3 cellular contexts compared by ENCODE assay signal in genomic region chr19:10526887-10527286, GRCh38. TPM values are rescaled to one million over a fixed set of nuclear protein-coding genes. Genes with fewer than 3 reads are reported as not detected.
"Had no signal": no experiment of that assay in that cellular context is flagged by ENCODE, and none has a peak within 500 bp of the region (broad histone marks: within the 10 kb centered on the region; RNA-seq: fewer than 3 reads in every experiment).

No MANE protein-coding gene starts in this region.

RNA-seq across cellular contexts. Expression of gene S1PR5, which starts 9.6 kb away (rescaled TPM):
- total RNA-seq: activated naive CD4-positive, alpha-beta T cell treated with anti-CD3 and anti-CD28 coated beads for 36 hours; activated naive CD8-positive, alpha-beta T cell treated with anti-CD3 and anti-CD28 coated beads for 36 hours; activated T-helper 1 cell treated with anti-CD3 and anti-CD28 coated beads, Interleukin-12 subunit alpha, Interleukin-12 subunit beta, Interleukin-2, Interleukin-4 antibody, amounts not matched to agents 30 ng/mL and 10 ng/mL and 1 ng/mL, durations not matched to agents 14 hours and 24 hours and 36 hours had no signal
